8 cellular contexts compared by ENCODE assay signal in genomic region chr6:56742122-56742791, GRCh38.
DNase-seq lines count a peak whose midpoint lies in the region; ATAC-seq and TF ChIP-seq lines count a peak whose summit lies in the region.

No MANE protein-coding gene starts in this region.

- TF ChIP-seq POLR2A in sigmoid colon (IDR thresholded peaks at IDR 0.05), result no peak

- H3K4me1 ChIP-seq in sigmoid colon (peaks cover 0 to 70% (median 52%) of the 10 kb centered on the region in 4 donors), HAP-1 (no peaks in the 10 kb centered on the region; the same call in 1 of the 2 replicates)

- intact Hi-C loops in sigmoid colon (cut with DNase I), result no loop called here

- TF ChIP-seq EP300 in sigmoid colon (IDR thresholded peaks at IDR 0.05), result no peak

- no peaks in the 10 kb centered on the region for H3K36me3 ChIP-seq in sigmoid colon
- H3K36me3 ChIP-seq in HAP-1 (replicated peaks), result no peaks in the 10 kb centered on the region

- no peaks in the 10 kb centered on the region for H3K27me3 ChIP-seq in sigmoid colon
- no peaks in the 10 kb centered on the region for H3K27me3 ChIP-seq in HAP-1 (ENCODE audit: low read depth)

- peak overlapping the region; percentile 47 for H3K4me3 ChIP-seq in epithelial cell of proximal tubule (ENCODE audit: low read depth, low read length)
- peak overlapping the region; percentile 5 to 38 (median 28) for H3K4me3 ChIP-seq in sigmoid colon
- H3K4me3 ChIP-seq in HAP-1, result no peak overlapping the region

- H3K27ac ChIP-seq in sigmoid colon, result peak overlapping the region; percentile 31 to 72 (median 56)

- in situ Hi-C loops in HAP-1 (cut with MboI; ENCODE audit: low sequenced_read_pairs), result no loop called here

- ATAC-seq in GM19035 (IDR thresholded peaks at IDR 0.05; ENCODE audit: unreplicated experiment), result peak; percentile 74
- peak; percentile 61 for ATAC-seq in HG03108 (IDR thresholded peaks at IDR 0.05; ENCODE audit: unreplicated experiment)
- no peak for ATAC-seq in HG02763 (IDR thresholded peaks at IDR 0.05; ENCODE audit: unreplicated experiment)

- 8 to 35% methylated on average over 6 of the region's 6 CpGs for WGBS in sigmoid colon, 2 donors

- H3K9me3 ChIP-seq in sigmoid colon (no peaks in the 10 kb centered on the region), HAP-1 (no peaks in the 10 kb centered on the region)

- TF ChIP-seq CTCF in epithelial cell of proximal tubule (conservative IDR thresholded peaks at IDR 0.05; ENCODE audit: low read depth, low read length), result no peak
- no peak for TF ChIP-seq CTCF in sigmoid colon (IDR thresholded peaks at IDR 0.05)

- DNase-seq in epithelial cell of proximal tubule (ENCODE audit: low read depth) (no peak), sigmoid colon (no peak), occipital lobe (lab: John Stamatoyannopoulos, UW) (no peak), HAP-1 (ENCODE audit: low spot score in 2 of 2) (no peak), HK-2 (ENCODE audit: unreplicated experiment) (no peak)
